8 cellular contexts compared by ENCODE assay signal in the genomic region with DNA sequence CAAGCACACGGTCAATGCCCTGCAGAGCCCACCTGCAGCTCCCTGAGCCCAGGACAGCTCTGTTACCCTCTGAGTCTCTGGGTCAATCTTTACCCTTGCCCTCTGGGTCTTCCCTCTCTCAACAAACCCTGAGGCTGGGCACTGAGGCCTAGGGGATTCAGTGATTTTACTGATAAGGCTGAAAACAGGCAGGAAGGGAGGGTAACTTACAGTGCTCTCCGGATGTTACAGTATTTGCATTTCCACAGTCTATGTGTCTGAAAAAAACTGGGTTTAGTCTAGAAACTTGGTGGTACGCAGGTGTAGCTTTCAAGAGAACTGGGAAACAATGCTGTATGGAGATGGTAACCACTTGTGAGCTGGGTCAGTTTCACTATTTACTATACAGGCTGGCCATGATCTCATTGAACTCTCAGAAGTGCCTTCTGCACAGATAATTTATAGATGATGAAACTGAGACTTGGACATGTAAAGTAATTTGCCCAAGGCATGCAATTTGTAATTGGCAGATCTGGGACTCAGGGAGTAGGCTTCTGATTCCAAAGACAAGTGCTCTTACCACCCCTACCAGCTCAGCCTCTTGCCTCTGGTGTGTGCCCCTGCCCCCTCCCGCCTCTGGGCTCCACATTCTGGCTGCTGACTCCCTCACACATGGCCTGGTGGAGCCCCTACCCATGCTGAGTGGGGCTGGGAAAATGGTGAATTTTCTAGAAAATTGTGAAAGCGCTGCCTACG. TPM values are rescaled to one million over a fixed set of nuclear protein-coding genes. Genes with fewer than 3 reads are reported as not detected.
DNase-seq lines count a peak whose midpoint lies in the region; ATAC-seq and TF ChIP-seq lines count a peak whose summit lies in the region.

No MANE protein-coding gene starts in this region.

- peaks cover 13% of the 10 kb centered on the region for H3K27me3 Mint-ChIP-seq in activated CD4-positive, alpha-beta T cell treated with anti-CD3 and anti-CD28 coated beads, Interleukin-2, amount 10 ng/mL, durations not matched to agents 7 days and 5 days
- H3K27me3 Mint-ChIP-seq in naive thymus-derived CD8-positive, alpha-beta T cell, result peaks cover 13 to 51% (median 30%) of the 10 kb centered on the region in 5 donors
- peaks cover 7% of the 10 kb centered on the region for H3K27me3 Mint-ChIP-seq in nephron progenitor cell (ENCODE audit: low read depth, poor library complexity)

- intact Hi-C loops in PC-9 (cut with micrococcal nuclease; ENCODE audit: unreplicated experiment), result no loop called here

- H3K4me3 ChIP-seq in PC-9, result no peak overlapping the region

- ATAC-seq in HG02885 (IDR thresholded peaks at IDR 0.05; ENCODE audit: poor library complexity, unreplicated experiment), result peak; percentile 80
- ATAC-seq in naive thymus-derived CD8-positive, alpha-beta T cell, result no peak

- POLR2A ChIA-PET in activated CD4-positive, alpha-beta T cell treated with anti-CD3 and anti-CD28 coated beads, Interleukin-2, amount 10 ng/mL, durations not matched to agents 7 days and 5 days (lab: Charles Lee), result no interaction called here
- POLR2A ChIA-PET in PC-9 (lab: Charles Lee; ENCODE audit: unreplicated experiment), result interaction anchor here (0.5 to 0.7 kb wide), 2 partner anchors 30 to 32 kb away, joined by 6 read pairs; no protein-coding TSS in a partner anchor
- POLR2A ChIA-PET in naive thymus-derived CD8-positive, alpha-beta T cell (lab: Charles Lee), result interaction anchor here (2.5 to 5.6 kb wide), 3 partner anchors 9 to 48 kb away, joined by 9 to 37 read pairs (median 20); a partner anchor contains a TSS

- no peaks in the 10 kb centered on the region for H3K79me2 ChIP-seq in PC-9 (ENCODE audit: low read depth)

- no TSS peak for BruUV-seq in PC-9 (replicated peaks; lab: Mats Ljungman, UMichigan)

- H3K9me3 ChIP-seq in PC-9 (ENCODE audit: insufficient read depth, low read depth), result no peaks in the 10 kb centered on the region

- H3K36me3 Mint-ChIP-seq in activated CD4-positive, alpha-beta T cell treated with anti-CD3 and anti-CD28 coated beads, Interleukin-2, amount 10 ng/mL, durations not matched to agents 7 days and 5 days (ENCODE audit: low read depth), result peaks cover 2% of the 10 kb centered on the region
- no peaks in the 10 kb centered on the region for H3K36me3 Mint-ChIP-seq in naive thymus-derived CD8-positive, alpha-beta T cell
- no peaks in the 10 kb centered on the region for H3K36me3 Mint-ChIP-seq in nephron progenitor cell (ENCODE audit: low read depth)

- DNase-seq in activated CD4-positive, alpha-beta T cell treated with anti-CD3 and anti-CD28 coated beads, Interleukin-2, amount 10 ng/mL, durations not matched to agents 7 days and 5 days, result no peak
- DNase-seq in activated CD4-positive, alpha-beta T cell treated with anti-CD3 and anti-CD28 coated beads, Interleukin-2, amount 50 U/mL, for 4 hours, result no peak
- DNase-seq in PC-9 (peak in 1 of 2 experiments; percentile 70), KBM-7 (no peak), nephron progenitor cell (no peak), NCI-H1092 treated with DMSO at 0.1 percent for 48 hours (lab: John Stamatoyannopoulos, UW) (no peak)
- peak in 2 of 10 donors; percentile 19 to 35 for DNase-seq in naive thymus-derived CD8-positive, alpha-beta T cell

- in situ Hi-C loops in KBM-7 (cut with MboI; ENCODE audit: low pct_unique_long_range_greater_than_20kb, low sequenced_read_pairs), result no loop called here

- peak overlapping the region; percentile 57 for H3K27ac ChIP-seq in PC-9

- peak overlapping the region; percentile 3; the same call in 1 of the 2 replicates for H2AFZ ChIP-seq in PC-9

- peak overlapping the region; percentile 16 for H3K4me3 Mint-ChIP-seq in activated CD4-positive, alpha-beta T cell treated with anti-CD3 and anti-CD28 coated beads, Interleukin-2, amount 10 ng/mL, durations not matched to agents 7 days and 5 days
- peak overlapping the region in 9 of 10 donors; percentile 28 to 84 (median 67) for H3K4me3 Mint-ChIP-seq in naive thymus-derived CD8-positive, alpha-beta T cell
- H3K4me3 Mint-ChIP-seq in nephron progenitor cell, result no peak overlapping the region

- CTCF ChIA-PET in activated CD4-positive, alpha-beta T cell treated with anti-CD3 and anti-CD28 coated beads, Interleukin-2, amount 10 ng/mL, durations not matched to agents 7 days and 5 days (lab: Charles Lee), result interaction anchor here (0.9 to 2.7 kb wide), 10 partner anchors 8 to 120 kb away, joined by 3 to 13 read pairs (median 4); no protein-coding TSS in a partner anchor
- CTCF ChIA-PET in PC-9 (lab: Charles Lee), result no interaction called here

- no peaks in the 10 kb centered on the region for H3K27me3 ChIP-seq in PC-9 (ENCODE audit: insufficient read depth, low read depth)

- peak overlapping the region; percentile 90 for H3K27ac Mint-ChIP-seq in activated CD4-positive, alpha-beta T cell treated with anti-CD3 and anti-CD28 coated beads, Interleukin-2, amount 10 ng/mL, durations not matched to agents 7 days and 5 days
- H3K27ac Mint-ChIP-seq in naive thymus-derived CD8-positive, alpha-beta T cell, result peak overlapping the region; percentile 51 to 95 (median 80)
- H3K27ac Mint-ChIP-seq in nephron progenitor cell, result no peak overlapping the region

- TF ChIP-seq CTCF in PC-9 (conservative IDR thresholded peaks at IDR 0.05) (no peak), nephron progenitor cell (IDR thresholded peaks at IDR 0.05) (no peak)

- H3K9me2 ChIP-seq in PC-9 (ENCODE audit: insufficient read depth), result no peaks in the 10 kb centered on the region

- H3K36me3 ChIP-seq in PC-9 (ENCODE audit: low read depth), result no peaks in the 10 kb centered on the region

- H3K9me3 Mint-ChIP-seq in activated CD4-positive, alpha-beta T cell treated with anti-CD3 and anti-CD28 coated beads, Interleukin-2, amount 10 ng/mL, durations not matched to agents 7 days and 5 days, result no peaks in the 10 kb centered on the region
- H3K9me3 Mint-ChIP-seq in naive thymus-derived CD8-positive, alpha-beta T cell, result no peaks in the 10 kb centered on the region
- H3K9me3 Mint-ChIP-seq in nephron progenitor cell, result no peaks in the 10 kb centered on the region

- peaks cover 34% of the 10 kb centered on the region for H3K4me1 ChIP-seq in PC-9 (replicated peaks; ENCODE audit: insufficient read depth)

- H3F3A ChIP-seq in PC-9 (ENCODE audit: insufficient read depth, low read depth), result peaks cover 14% of the 10 kb centered on the region; the same call in 1 of the 2 replicates

- no peaks in the 10 kb centered on the region for H4K20me1 ChIP-seq in PC-9 (ENCODE audit: insufficient read depth)

- H3K4me2 ChIP-seq in PC-9, result peak overlapping the region; percentile 59

- peaks cover 78% of the 10 kb centered on the region for H3K4me1 Mint-ChIP-seq in activated CD4-positive, alpha-beta T cell treated with anti-CD3 and anti-CD28 coated beads, Interleukin-2, amount 10 ng/mL, durations not matched to agents 7 days and 5 days
- peaks cover 55 to 87% (median 78%) of the 10 kb centered on the region in 4 donors for H3K4me1 Mint-ChIP-seq in naive thymus-derived CD8-positive, alpha-beta T cell
- H3K4me1 Mint-ChIP-seq in nephron progenitor cell, result peaks cover 29% of the 10 kb centered on the region

RNA-seq across cellular contexts. Expression of a gene that starts 48.8 kb away (rescaled TPM):
- total RNA-seq in activated CD4-positive, alpha-beta T cell treated with anti-CD3 and anti-CD28 coated beads, Interleukin-2, amount 10 ng/mL, durations not matched to agents 7 days and 5 days, result 10 to 100 TPM; 13.3 to 13.7 TPM
- 3.9 and 4.3 TPM in 2 replicates for total RNA-seq in PC-9 (2021)
- 1 to 10 TPM; 4.9 to 5.4 TPM for total RNA-seq in naive thymus-derived CD8-positive, alpha-beta T cell
- polyA plus RNA-seq in naive thymus-derived CD8-positive, alpha-beta T cell, result 10 to 100 TPM in 1 of 3 donors, under 1 TPM in 2; 0.19 to 16.2 (median 0.36) TPM
